ENCODE assay signal across 15 cellular contexts in the genomic region with DNA sequence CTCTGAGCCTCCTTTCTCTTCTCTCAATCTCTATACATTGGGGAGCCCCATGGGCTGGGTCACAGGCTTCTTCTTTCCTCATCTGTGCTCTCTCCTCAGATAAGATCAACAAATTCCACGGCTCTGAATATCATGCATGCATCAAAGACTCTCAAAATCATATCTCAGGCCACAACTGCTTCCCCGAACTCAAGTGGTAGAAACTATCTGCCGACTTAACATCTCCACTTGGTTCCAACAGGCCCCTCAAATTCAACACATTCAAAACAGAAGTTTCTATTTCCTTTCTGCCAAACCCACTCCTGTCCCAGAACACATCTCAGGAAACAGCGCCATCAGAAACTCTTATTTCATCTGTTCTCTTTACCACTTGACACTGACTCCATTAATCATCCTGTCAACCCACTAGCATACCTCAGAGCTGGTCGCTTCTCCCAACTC. TPM values are rescaled to one million over a fixed set of nuclear protein-coding genes. Genes with fewer than 3 reads are reported as not detected.
DNase-seq lines count a peak whose midpoint lies in the region; ATAC-seq lines count a peak whose summit lies in the region.
"Had no signal": no experiment of that assay in that cellular context is flagged by ENCODE, and none has a peak within 500 bp of the region (broad histone marks: within the 10 kb centered on the region; RNA-seq: fewer than 3 reads in every experiment).

No MANE protein-coding gene starts in this region.

- no peaks in the 10 kb centered on the region for H3K9me3 Mint-ChIP-seq in activated CD8-positive, alpha-beta memory T cell treated with anti-CD3 and anti-CD28 coated beads, Interleukin-2, amount 10 ng/mL, durations not matched to agents 7 days and 5 days (ENCODE audit: low read depth)
- H3K9me3 Mint-ChIP-seq in activated T-helper 17 cell treated with anti-CD3 and anti-CD28 coated beads, Interleukin-2, amount 50 U/mL, for 72 hours = no peaks in the 10 kb centered on the region
- no peaks in the 10 kb centered on the region for H3K9me3 Mint-ChIP-seq in stimulated activated naive B cell treated with anti-CD40 and anti-IgM and Interleukin-4, amounts not matched to agents 10 μg/mL and 1 μg/mL and 100 μg/mL, for 72 hours

- no peaks in the 10 kb centered on the region for H3K27me3 Mint-ChIP-seq in activated CD8-positive, alpha-beta memory T cell treated with anti-CD3 and anti-CD28 coated beads, Interleukin-2, amount 10 ng/mL, durations not matched to agents 7 days and 5 days
- no peaks in the 10 kb centered on the region for H3K27me3 Mint-ChIP-seq in activated T-helper 17 cell treated with anti-CD3 and anti-CD28 coated beads, Interleukin-2, amount 50 U/mL, for 72 hours
- no peaks in the 10 kb centered on the region for H3K27me3 Mint-ChIP-seq in stimulated activated naive B cell treated with anti-CD40 and anti-IgM and Interleukin-4, amounts not matched to agents 10 μg/mL and 1 μg/mL and 100 μg/mL, for 72 hours

- H3K27ac Mint-ChIP-seq in activated CD8-positive, alpha-beta memory T cell treated with anti-CD3 and anti-CD28 coated beads, Interleukin-2, amount 10 ng/mL, durations not matched to agents 7 days and 5 days = peak overlapping the region; percentile 80
- H3K27ac Mint-ChIP-seq in activated T-helper 17 cell treated with anti-CD3 and anti-CD28 coated beads, Interleukin-2, amount 50 U/mL, for 72 hours = peak overlapping the region; percentile 66
- peak overlapping the region; percentile 11 for H3K27ac Mint-ChIP-seq in stimulated activated naive B cell treated with anti-CD40 and anti-IgM and Interleukin-4, amounts not matched to agents 10 μg/mL and 1 μg/mL and 100 μg/mL, for 72 hours

- peak; percentile 67 for ATAC-seq in activated CD8-positive, alpha-beta memory T cell treated with anti-CD3 and anti-CD28 coated beads, Interleukin-2, amount 10 ng/mL, durations not matched to agents 7 days and 5 days
- ATAC-seq in HG02852 (IDR thresholded peaks at IDR 0.05; ENCODE audit: unreplicated experiment) = peak; percentile 38
- peak; percentile 89 for ATAC-seq in activated T-helper 17 cell treated with anti-CD3 and anti-CD28 coated beads, Interleukin-2, amount 50 U/mL, for 72 hours (replicated peaks)
- ATAC-seq in stimulated activated naive B cell treated with anti-CD40 and anti-IgM and Interleukin-4, amounts not matched to agents 10 μg/mL and 1 μg/mL and 100 μg/mL, for 72 hours (replicated peaks) = peak; percentile 36 to 46
- ATAC-seq: SK-N-SH treated with all-trans-retinoic acid at 6 μM for 48 hours had no signal

- DNase-seq in activated CD8-positive, alpha-beta memory T cell treated with anti-CD3 and anti-CD28 coated beads, Interleukin-2, amount 10 ng/mL, durations not matched to agents 7 days and 5 days = no peak
- DNase-seq in activated CD8-positive, alpha-beta memory T cell treated with anti-CD3 and anti-CD28 coated beads, Interleukin-2, amount 50 U/mL, for 48 hours = no peak
- DNase-seq in stimulated activated naive B cell treated with anti-CD40 and anti-IgM and Interleukin-4, amounts not matched to agents 10 μg/mL and 1 μg/mL and 100 μg/mL, for 72 hours = no peak
- no peak for DNase-seq in activated CD4-positive, CD25-positive, alpha-beta regulatory T cell treated with anti-CD3 and anti-CD28 coated beads, Interleukin-2, amount 50 U/mL, for 72 hours
- DNase-seq in GM03348 (ENCODE audit: low spot score) (no peak), NCI-H128 (lab: John Stamatoyannopoulos, UW; ENCODE audit: unreplicated experiment) (no peak)
- DNase-seq: DMS79 treated with DMSO at 0.1 percent for 48 hours, GM23248, kidney, NCI-H187, transverse colon had no signal

- H3K4me3 Mint-ChIP-seq in activated CD8-positive, alpha-beta memory T cell treated with anti-CD3 and anti-CD28 coated beads, Interleukin-2, amount 10 ng/mL, durations not matched to agents 7 days and 5 days = peak overlapping the region; percentile 5
- peak overlapping the region; percentile 51 for H3K4me3 Mint-ChIP-seq in activated T-helper 17 cell treated with anti-CD3 and anti-CD28 coated beads, Interleukin-2, amount 50 U/mL, for 72 hours
- H3K4me3 Mint-ChIP-seq in stimulated activated naive B cell treated with anti-CD40 and anti-IgM and Interleukin-4, amounts not matched to agents 10 μg/mL and 1 μg/mL and 100 μg/mL, for 72 hours = peak overlapping the region in 1 of 2 donors; percentile 55

- H3K36me3 Mint-ChIP-seq in activated CD8-positive, alpha-beta memory T cell treated with anti-CD3 and anti-CD28 coated beads, Interleukin-2, amount 10 ng/mL, durations not matched to agents 7 days and 5 days = peaks cover 46% of the 10 kb centered on the region
- peaks cover 82% of the 10 kb centered on the region for H3K36me3 Mint-ChIP-seq in activated T-helper 17 cell treated with anti-CD3 and anti-CD28 coated beads, Interleukin-2, amount 50 U/mL, for 72 hours (ENCODE audit: low read depth)
- peaks cover 24 to 38% of the 10 kb centered on the region in 2 donors for H3K36me3 Mint-ChIP-seq in stimulated activated naive B cell treated with anti-CD40 and anti-IgM and Interleukin-4, amounts not matched to agents 10 μg/mL and 1 μg/mL and 100 μg/mL, for 72 hours

- H3K4me1 Mint-ChIP-seq in activated CD8-positive, alpha-beta memory T cell treated with anti-CD3 and anti-CD28 coated beads, Interleukin-2, amount 10 ng/mL, durations not matched to agents 7 days and 5 days = peaks cover 31% of the 10 kb centered on the region
- peaks cover 20% of the 10 kb centered on the region for H3K4me1 Mint-ChIP-seq in activated T-helper 17 cell treated with anti-CD3 and anti-CD28 coated beads, Interleukin-2, amount 50 U/mL, for 72 hours
- peaks cover 24 to 34% of the 10 kb centered on the region in 2 donors for H3K4me1 Mint-ChIP-seq in stimulated activated naive B cell treated with anti-CD40 and anti-IgM and Interleukin-4, amounts not matched to agents 10 μg/mL and 1 μg/mL and 100 μg/mL, for 72 hours

- CTCF ChIA-PET in activated CD8-positive, alpha-beta memory T cell treated with anti-CD3 and anti-CD28 coated beads, Interleukin-2, amount 10 ng/mL, durations not matched to agents 7 days and 5 days (lab: Charles Lee) = no interaction called here

RNA-seq across cellular contexts. Expression of a gene that starts 16.7 kb away (rescaled TPM):
- 10 to 100 TPM; 33.6 to 35.9 TPM for total RNA-seq in activated CD8-positive, alpha-beta memory T cell treated with anti-CD3 and anti-CD28 coated beads, Interleukin-2, amount 10 ng/mL, durations not matched to agents 7 days and 5 days
- total RNA-seq in activated T-helper 17 cell treated with anti-CD3 and anti-CD28 coated beads, Interleukin-2, amount 50 U/mL, for 72 hours = 10 to 100 TPM; 23.6 to 31.9 TPM

RNA-seq across cellular contexts. Expression of a gene that starts 32.5 kb away (rescaled TPM):
- 10 to 100 TPM; 30.8 TPM for total RNA-seq in activated CD8-positive, alpha-beta memory T cell treated with anti-CD3 and anti-CD28 coated beads, Interleukin-2, amount 10 ng/mL, durations not matched to agents 7 days and 5 days
- total RNA-seq in activated T-helper 17 cell treated with anti-CD3 and anti-CD28 coated beads, Interleukin-2, amount 50 U/mL, for 72 hours = 10 to 100 TPM; 17.1 to 24.4 TPM
- total RNA-seq: ascending aorta had no signal

Comparison
In these comparisons a context has a peak if more than half of its experiments do, and no peak if none do; other contexts are left out.
1. ATAC-seq: peak in every context shown above with its lines; median percentile 89 in activated T-helper 17 cell treated with anti-CD3 and anti-CD28 coated beads, Interleukin-2, amount 50 U/mL, for 72 hours; 67 in activated CD8-positive, alpha-beta memory T cell treated with anti-CD3 and anti-CD28 coated beads, Interleukin-2, amount 10 ng/mL, durations not matched to agents 7 days and 5 days; 41 in stimulated activated naive B cell treated with anti-CD40 and anti-IgM and Interleukin-4, amounts not matched to agents 10 μg/mL and 1 μg/mL and 100 μg/mL, for 72 hours; 38 in HG02852.
2. H3K27ac Mint-ChIP-seq: peak in every context shown above with its lines; median percentile 80 in activated CD8-positive, alpha-beta memory T cell treated with anti-CD3 and anti-CD28 coated beads, Interleukin-2, amount 10 ng/mL, durations not matched to agents 7 days and 5 days; 66 in activated T-helper 17 cell treated with anti-CD3 and anti-CD28 coated beads, Interleukin-2, amount 50 U/mL, for 72 hours; 11 in stimulated activated naive B cell treated with anti-CD40 and anti-IgM and Interleukin-4, amounts not matched to agents 10 μg/mL and 1 μg/mL and 100 μg/mL, for 72 hours.